In genomic region chr6:108408861-108409260, GRCh38 we compare ENCODE assay signal across 23 cellular contexts.
A peak's percentile ranks its signal among the peaks of the same experiment; 100 is the strongest.
DNase-seq lines count a peak whose midpoint lies in the region; ATAC-seq, FAIRE-seq and TF ChIP-seq lines count a peak whose summit lies in the region.
"Had no signal": no experiment of that assay in that cellular context is flagged by ENCODE, and none has a peak within 500 bp of the region (broad histone marks: within the 10 kb centered on the region; RNA-seq: fewer than 3 reads in every experiment).

No MANE protein-coding gene starts in this region.

- peaks cover 44% of the 10 kb centered on the region for H3K36me3 Mint-ChIP-seq in nephron (ENCODE audit: low read depth)

- ATAC-seq in left lobe of liver (peak; percentile 21), GM19452 (IDR thresholded peaks at IDR 0.05; ENCODE audit: unreplicated experiment) (no peak), GM18868 (IDR thresholded peaks at IDR 0.05; ENCODE audit: unreplicated experiment) (no peak), HG03280 (IDR thresholded peaks at IDR 0.05; ENCODE audit: unreplicated experiment) (no peak)
- ATAC-seq: CD8-positive, alpha-beta T cell; GM12878 had no signal

- H3K4me3 Mint-ChIP-seq in nephron, result no peak overlapping the region
- H3K4me3 Mint-ChIP-seq: B cell; CD4-positive, alpha-beta T cell; CD8-positive, alpha-beta T cell had no signal

- intact Hi-C loops in dorsolateral prefrontal cortex (cut with DNase I), result no loop called here

- peak overlapping the region; percentile 94 to 97 (median 97) for H3K27ac Mint-ChIP-seq in nephron
- H3K27ac Mint-ChIP-seq: B cell; CD4-positive, alpha-beta T cell; CD8-positive, alpha-beta T cell had no signal

- no peak overlapping the region for H3K4me3 ChIP-seq in dorsolateral prefrontal cortex
- H3K4me3 ChIP-seq: BLaER1 treated with 17β-estradiol and CSF1 and Interleukin-3, amounts not matched to agents 10 nM and 100 nM; GM12878 had no signal

- TF ChIP-seq CTCF in dorsolateral prefrontal cortex (IDR thresholded peaks at IDR 0.05 in 54 of 56, conservative IDR thresholded peaks at IDR 0.05 in 2 of 56; ENCODE audit: low read depth in 1 of 56, partially characterized antibody in 56 of 56) (no peak), nephron (IDR thresholded peaks at IDR 0.05; ENCODE audit: unreplicated experiment in 3 of 3) (no peak)

- H3K4me1 Mint-ChIP-seq in nephron, result peaks cover 13% of the 10 kb centered on the region
- H3K4me1 Mint-ChIP-seq: B cell had no signal

- H3K9me3 Mint-ChIP-seq in nephron, result peaks cover 50% of the 10 kb centered on the region

- no peak for TF ChIP-seq POLR2A in GM12892 (IDR thresholded peaks at IDR 0.05; ENCODE audit: low read depth, low read length)

- peak; percentile 17 for FAIRE-seq in GM12892 (lab: Jason Lieb, UNC)
- FAIRE-seq: A204.1, D721Med, GM12878 had no signal

- no peaks in the 10 kb centered on the region for H3K27me3 ChIP-seq in dorsolateral prefrontal cortex
- H3K27me3 ChIP-seq: BLaER1 treated with 17β-estradiol and CSF1 and Interleukin-3, amounts not matched to agents 10 nM and 100 nM had no signal

- H3K27ac ChIP-seq in dorsolateral prefrontal cortex, result peak overlapping the region in 31 of 59 donors; percentile 5 to 78 (median 53)
- H3K27ac ChIP-seq: BLaER1 treated with 17β-estradiol and CSF1 and Interleukin-3, amounts not matched to agents 10 nM and 100 nM; C4-2B had no signal

- DNase-seq in GM12892 (ENCODE audit: insufficient read length) (no peak), dorsolateral prefrontal cortex (no peak), left lobe of liver (ENCODE audit: low spot score) (no peak)
- DNase-seq: 8988T; Calu3; CD4-positive, alpha-beta T cell; CD8-positive, alpha-beta T cell; DMS153; DMS53; DMS79; DND-41; EL; GDM1 had no signal

- H3K27me3 Mint-ChIP-seq in nephron (ENCODE audit: low read depth), result no peaks in the 10 kb centered on the region
- H3K27me3 Mint-ChIP-seq: B cell; CD4-positive, alpha-beta T cell had no signal
